ENCODE assay signal across 9 cellular contexts in genomic region chr17:28871056-28871579, GRCh38. TPM values are rescaled to one million over a fixed set of nuclear protein-coding genes. Genes with fewer than 3 reads are reported as not detected.
DNase-seq lines count a peak whose midpoint lies in the region; ATAC-seq and TF ChIP-seq lines count a peak whose summit lies in the region.
"Had no signal": no experiment of that assay in that cellular context is flagged by ENCODE, and none has a peak within 500 bp of the region (broad histone marks: within the 10 kb centered on the region; RNA-seq: fewer than 3 reads in every experiment).

No MANE protein-coding gene starts in this region.

- intact Hi-C loops in transverse colon (cut with DNase I; ENCODE audit: low total_unique reads) (no loop called here), esophagus squamous epithelium (cut with DNase I) (no loop called here)

- H3K9me3 ChIP-seq in transverse colon = no peaks in the 10 kb centered on the region
- no peaks in the 10 kb centered on the region for H3K9me3 ChIP-seq in esophagus squamous epithelium

- peaks cover 6 to 12% of the 10 kb centered on the region in 2 donors for H3K4me1 Mint-ChIP-seq in effector memory CD8-positive, alpha-beta T cell (ENCODE audit: low read depth in 2 of 2)

- H3K4me3 Mint-ChIP-seq in effector memory CD8-positive, alpha-beta T cell = peak overlapping the region; percentile 10 to 37

- TF ChIP-seq EP300 in transverse colon (IDR thresholded peaks at IDR 0.05; ENCODE audit: low read depth) = no peak

- H3K4me3 ChIP-seq in GM06990 (replicated peaks; ENCODE audit: low read depth, low read length) (no peak overlapping the region), transverse colon (no peak overlapping the region), esophagus squamous epithelium (no peak overlapping the region)

- WGBS in transverse colon (ENCODE audit: low coverage in 1 of 2), 2 donors = 82% methylated on average over 6 of the region's 6 CpGs; no CpG with 5 or more reads in 1 of the 2 donors
- 77 to 86% methylated on average over 1 to 4 of the region's 6 CpGs for WGBS in esophagus squamous epithelium, 2 donors

- no peaks in the 10 kb centered on the region for H3K27me3 Mint-ChIP-seq in effector memory CD8-positive, alpha-beta T cell

- ATAC-seq in GM21447 (IDR thresholded peaks at IDR 0.05; ENCODE audit: unreplicated experiment) = peak; percentile 98
- ATAC-seq in effector memory CD8-positive, alpha-beta T cell (replicated peaks) = peak; percentile 94

- H3K27ac Mint-ChIP-seq in effector memory CD8-positive, alpha-beta T cell = peak overlapping the region; percentile 91 to 95

- TF ChIP-seq POLR2A in transverse colon (IDR thresholded peaks at IDR 0.05) (no peak), esophagus squamous epithelium (IDR thresholded peaks at IDR 0.05) (no peak)

- in situ Hi-C loops in transverse colon (cut with MboI; ENCODE audit: low pct_ligation_motif_present in 1 of 4, low pct_unique_long_range_greater_than_20kb in 1 of 4, low sequenced_read_pairs in 3 of 4) = no loop called here

- no peaks in the 10 kb centered on the region for H3K9me3 Mint-ChIP-seq in effector memory CD8-positive, alpha-beta T cell

- peaks cover 5% of the 10 kb centered on the region for H3K36me3 Mint-ChIP-seq in effector memory CD8-positive, alpha-beta T cell (ENCODE audit: insufficient read depth)

- H3K4me1 ChIP-seq in transverse colon = no peaks in the 10 kb centered on the region
- peaks cover 0 to 31% (median 0%) of the 10 kb centered on the region in 3 donors for H3K4me1 ChIP-seq in esophagus squamous epithelium

- no peaks in the 10 kb centered on the region for H3K27me3 ChIP-seq in GM06990 (replicated peaks; ENCODE audit: control insufficient read depth, insufficient read depth, low read length)
- no peaks in the 10 kb centered on the region for H3K27me3 ChIP-seq in transverse colon
- no peaks in the 10 kb centered on the region for H3K27me3 ChIP-seq in esophagus squamous epithelium

- TF ChIP-seq CTCF in GM06990 (IDR thresholded peaks at IDR 0.05; ENCODE audit: insufficient read depth, low read length, poor library complexity, severe bottlenecking) = no peak
- TF ChIP-seq CTCF in transverse colon (IDR thresholded peaks at IDR 0.05) = no peak
- TF ChIP-seq CTCF in esophagus squamous epithelium (IDR thresholded peaks at IDR 0.05) = no peak

- no peak overlapping the region for H3K27ac ChIP-seq in transverse colon
- H3K27ac ChIP-seq in esophagus squamous epithelium = peak overlapping the region in 1 of 4 donors; percentile 3
- H3K27ac ChIP-seq: VCaP had no signal

- DNase-seq in GM06990 (ENCODE audit: extremely low read depth, insufficient read length) (peak; percentile 74), Kasumi-1 (lab: John Stamatoyannopoulos, UW) (peak; percentile 7 to 22), transverse colon (no peak), medulla oblongata (ENCODE audit: extremely low spot score) (no peak), esophagus squamous epithelium (lab: John Stamatoyannopoulos, UW) (no peak), NCI-H1092 (lab: John Stamatoyannopoulos, UW) (no peak)
- peak in 1 of 3 experiments; percentile 27 for DNase-seq in effector memory CD8-positive, alpha-beta T cell

- H3K36me3 ChIP-seq in GM06990 (ENCODE audit: control insufficient read depth, insufficient read depth, low read length) (no peaks in the 10 kb centered on the region), transverse colon (no peaks in the 10 kb centered on the region), esophagus squamous epithelium (no peaks in the 10 kb centered on the region)

RNA-seq across cellular contexts. Expression of gene ERAL1, which starts 16.3 kb away (rescaled TPM):
- total RNA-seq in transverse colon = 10 to 100 TPM; 28.1 to 74.4 (median 47.3) TPM
- 10 to 100 TPM; 24.7 to 41.6 (median 37.8) TPM for total RNA-seq in esophagus squamous epithelium

RNA-seq across cellular contexts. Expression of gene FLOT2, which starts 26.4 kb away (rescaled TPM):
- total RNA-seq in transverse colon (10 to 100 TPM; 35.8 to 95.8 (median 46.5) TPM), esophagus squamous epithelium (10 to 100 TPM; 44.8 to 81.8 (median 65.2) TPM)

RNA-seq across cellular contexts. Expression of gene FAM222B, which starts 28.5 kb away (rescaled TPM):
- total RNA-seq in transverse colon (10 to 100 TPM; 23.2 to 41.0 (median 32.9) TPM), esophagus squamous epithelium (10 to 100 TPM in 2 of 4 donors, 1 to 10 TPM in 2; 8.0 to 16.4 (median 11.2) TPM)

RNA-seq across cellular contexts. Expression of gene DHRS13, which starts 31.8 kb away (rescaled TPM):
- 1 to 10 TPM; 2.2 to 6.5 (median 6.0) TPM for total RNA-seq in transverse colon
- total RNA-seq in esophagus squamous epithelium = 10 to 100 TPM; 10.3 to 17.0 (median 14.9) TPM

Comparison
In these comparisons a context has a peak if more than half of its experiments do, and no peak if none do; other contexts are left out.
1. DNase-seq: peak in GM06990 (single experiment) and Kasumi-1 (2 of 2); none in transverse colon (single experiment), medulla oblongata (single experiment), esophagus squamous epithelium (single experiment) and NCI-H1092 (single experiment).